In the genomic region with DNA sequence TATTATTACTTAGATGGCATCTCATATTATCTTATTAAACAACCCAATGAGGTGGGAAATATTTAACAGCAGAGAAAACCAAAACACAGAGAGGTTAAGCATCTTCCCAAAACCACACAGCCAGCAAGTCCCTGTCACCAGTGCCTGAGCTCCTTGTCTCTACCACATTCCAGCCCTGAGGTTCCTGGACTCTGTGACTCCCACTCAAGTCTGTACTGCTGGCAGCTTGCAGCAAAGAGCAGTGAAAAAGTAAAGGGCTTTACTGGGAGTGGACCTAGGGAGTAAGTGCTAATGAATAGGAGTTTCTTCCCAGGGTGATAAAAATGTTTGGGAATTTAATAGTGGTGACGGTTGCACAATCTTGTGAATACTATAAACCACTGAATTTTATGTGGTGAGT, we compare ENCODE assay signal across 18 cellular contexts. TPM values are rescaled to one million over a fixed set of nuclear protein-coding genes. Genes with fewer than 3 reads are reported as not detected.
"Had no signal": no experiment of that assay in that cellular context is flagged by ENCODE, and none has a peak within 500 bp of the region (broad histone marks: within the 10 kb centered on the region; RNA-seq: fewer than 3 reads in every experiment).

No MANE protein-coding gene starts in this region.

- DNase-seq: activated B cell treated with CpG ODN at 0.5 μM for 24 hours; activated CD4-positive, alpha-beta memory T cell treated with anti-CD3 and anti-CD28 coated beads, Interleukin-2, amount 10 ng/mL, durations not matched to agents 7 days and 5 days; activated CD4-positive, alpha-beta T cell treated with anti-CD3 and anti-CD28 coated beads for 48 hours; activated CD8-positive, alpha-beta memory T cell treated with anti-CD3 and anti-CD28 coated beads, Interleukin-2, amount 10 ng/mL, durations not matched to agents 7 days and 5 days; activated naive CD4-positive, alpha-beta T cell treated with Interleukin-2 at 50 U/mL for 16 hours; activated naive CD8-positive, alpha-beta T cell treated with anti-CD3 and anti-CD28 coated beads, Interleukin-2, amount 10 ng/mL, durations not matched to agents 7 days and 5 days; activated T-cell treated with anti-CD3 and anti-CD28 coated beads, Interleukin-2, amount 50 U/mL, for 1 hour; anterior cingulate cortex; colonic mucosa; islet precursor cell; left lung; midbrain; occipital lobe; stimulated activated CD4-positive, alpha-beta T cell treated with anti-CD3 and anti-CD28 coated beads, Interleukin-4, amount 100 ng/mL, for 1 hour; stimulated activated naive CD8-positive, alpha-beta T cell treated with anti-CD3 and anti-CD28 coated beads, Interleukin-15, amount 100 ng/mL, for 72 hours; T-helper 1 cell; T-helper 9 cell had no signal

- H3K4me1 ChIP-seq: colonic mucosa, left lung, prostate gland had no signal

- H3K36me3 ChIP-seq: colonic mucosa, left lung, prostate gland had no signal

- H3K4me3 ChIP-seq: colonic mucosa, left lung, prostate gland had no signal

- H3K27ac ChIP-seq: colonic mucosa, left lung, prostate gland had no signal

- H3K9me3 ChIP-seq: colonic mucosa, left lung, prostate gland had no signal

- ATAC-seq: activated CD8-positive, alpha-beta memory T cell treated with anti-CD3 and anti-CD28 coated beads, Interleukin-2, amount 10 ng/mL, durations not matched to agents 7 days and 5 days; left lung; stimulated activated naive CD8-positive, alpha-beta T cell treated with anti-CD3 and anti-CD28 coated beads, Interleukin-15, amount 100 ng/mL, for 72 hours had no signal

- H3K27me3 ChIP-seq: colonic mucosa had no signal

RNA-seq across cellular contexts. Expression of a gene that starts 22.7 kb away (rescaled TPM):
- total RNA-seq: activated CD8-positive, alpha-beta memory T cell treated with anti-CD3 and anti-CD28 coated beads, Interleukin-2, amount 10 ng/mL, durations not matched to agents 7 days and 5 days had no signal
